27 cellular contexts compared by ENCODE assay signal in genomic region chr9:71742703-71743102, GRCh38. TPM values are rescaled to one million over a fixed set of nuclear protein-coding genes. Genes with fewer than 3 reads are reported as not detected.
DNase-seq lines count a peak whose midpoint lies in the region; ATAC-seq, FAIRE-seq and TF ChIP-seq lines count a peak whose summit lies in the region.
"Had no signal": no experiment of that assay in that cellular context is flagged by ENCODE, and none has a peak within 500 bp of the region (broad histone marks: within the 10 kb centered on the region; RNA-seq: fewer than 3 reads in every experiment).

No MANE protein-coding gene starts in this region.

- H3K27ac ChIP-seq in HepG2 (ENCODE audit: extremely low read length, insufficient read depth, low read length) (peak overlapping the region; percentile 82), right lobe of liver (peak overlapping the region in 1 of 3 donors; percentile 33), dorsolateral prefrontal cortex (peak overlapping the region in 44 of 59 donors; percentile 4 to 85 (median 55))
- H3K27ac ChIP-seq: BLaER1, heart left ventricle had no signal

- ATAC-seq in HepG2 (no peak), right lobe of liver (no peak), GM19455 (IDR thresholded peaks at IDR 0.05; ENCODE audit: unreplicated experiment) (no peak), HG02884 (IDR thresholded peaks at IDR 0.05; ENCODE audit: unreplicated experiment) (no peak)
- ATAC-seq in activated CD4-positive, alpha-beta T cell treated with anti-CD3 and anti-CD28 coated beads for 36 hours, result no peak
- ATAC-seq: heart left ventricle, left cardiac atrium had no signal

- peaks cover 26% of the 10 kb centered on the region for H3K79me2 ChIP-seq in HepG2 (ENCODE audit: insufficient read depth, low read length)

- peak overlapping the region; percentile 55 for H3K4me2 ChIP-seq in HepG2 (ENCODE audit: low read depth, low read length)
- H3K4me2 ChIP-seq: BLaER1, neural progenitor cell had no signal

- 86% methylated on average over 4 of the region's 4 CpGs for WGBS in HepG2 (ENCODE audit: low lambda C conversion rate)
- 80% methylated on average over 4 of the region's 4 CpGs for WGBS in right lobe of liver (ENCODE audit: insufficient coverage, low coverage, low lambda C conversion rate, missing lambda C conversion rate)

- TF ChIP-seq RAD21 in HepG2 (CRISPR knock-in tag; IDR thresholded peaks at IDR 0.05), result no peak

- peak overlapping the region in 1 of 3 experiments; percentile 9; a peak in 1 of 6 replicates for H3K4me3 ChIP-seq in HepG2 (replicated peaks in 1 of 3; ENCODE audit: insufficient read depth in 1 of 3, low read depth in 2 of 3, low read length in 3 of 3)
- H3K4me3 ChIP-seq in right lobe of liver, result no peak overlapping the region
- H3K4me3 ChIP-seq in dorsolateral prefrontal cortex, result peak overlapping the region in 4 of 59 donors; percentile 5 to 20 (median 11)
- H3K4me3 ChIP-seq: BLaER1, heart left ventricle, neural progenitor cell had no signal

- H3K9ac ChIP-seq in HepG2 (ENCODE audit: insufficient read depth, low read depth, low read length), result peak overlapping the region; percentile 71
- H3K9ac ChIP-seq: BLaER1, neural progenitor cell had no signal

- CTCF ChIA-PET in HepG2 (lab: Yijun Ruan, JAX; ENCODE audit: low intra/inter-chr PET ratio, low total read pairs), result no interaction called here
- CTCF ChIA-PET in activated CD4-positive, alpha-beta T cell treated with anti-CD3 and anti-CD28 coated beads for 36 hours (lab: Charles Lee), result no interaction called here

- H3K9me3 Mint-ChIP-seq in nephron, result no peaks in the 10 kb centered on the region
- H3K9me3 Mint-ChIP-seq in activated CD4-positive, alpha-beta T cell treated with anti-CD3 and anti-CD28 coated beads for 36 hours (ENCODE audit: low read depth), result no peaks in the 10 kb centered on the region
- H3K9me3 Mint-ChIP-seq: activated CD4-positive, alpha-beta T cell treated with anti-CD3 and anti-CD28 coated beads, Interleukin-2, amount 10 ng/mL, durations not matched to agents 24 days and 14 days; activated T-helper 1 cell treated with anti-CD3 and anti-CD28 coated beads, Interleukin-12 subunit alpha, Interleukin-12 subunit beta, Interleukin-2, Interleukin-4 antibody, amounts not matched to agents 30 ng/mL and 10 ng/mL and 1 ng/mL, durations not matched to agents 14 hours and 24 hours and 36 hours; central memory CD8-positive, alpha-beta T cell; neural progenitor cell; T-helper 1 cell treated with Interleukin-12 subunit alpha and Interleukin-12 subunit beta and Interleukin-4 antibody, amounts not matched to agents 30 μg/mL and 1 μg/mL, for 36 hours had no signal

- H3K9me3 ChIP-seq in HepG2 (ENCODE audit: low read length), result no peaks in the 10 kb centered on the region
- H3K9me3 ChIP-seq in right lobe of liver, result no peaks in the 10 kb centered on the region
- H3K9me3 ChIP-seq: BLaER1, heart left ventricle had no signal

- H3K4me1 Mint-ChIP-seq in nephron, result peaks cover 36% of the 10 kb centered on the region
- peaks cover 6% of the 10 kb centered on the region for H3K4me1 Mint-ChIP-seq in activated CD4-positive, alpha-beta T cell treated with anti-CD3 and anti-CD28 coated beads for 36 hours
- H3K4me1 Mint-ChIP-seq: neural progenitor cell had no signal

- peak overlapping the region in 1 of 3 experiments; percentile 40 for H3K4me3 Mint-ChIP-seq in nephron
- no peak overlapping the region for H3K4me3 Mint-ChIP-seq in activated CD4-positive, alpha-beta T cell treated with anti-CD3 and anti-CD28 coated beads for 36 hours
- H3K4me3 Mint-ChIP-seq: activated CD4-positive, alpha-beta T cell treated with anti-CD3 and anti-CD28 coated beads, Interleukin-2, amount 10 ng/mL, durations not matched to agents 24 days and 14 days; activated T-helper 1 cell treated with anti-CD3 and anti-CD28 coated beads, Interleukin-12 subunit alpha, Interleukin-12 subunit beta, Interleukin-2, Interleukin-4 antibody, amounts not matched to agents 30 ng/mL and 10 ng/mL and 1 ng/mL, durations not matched to agents 14 hours and 24 hours and 36 hours; central memory CD8-positive, alpha-beta T cell; neural progenitor cell; T-helper 1 cell treated with Interleukin-12 subunit alpha and Interleukin-12 subunit beta and Interleukin-4 antibody, amounts not matched to agents 30 μg/mL and 1 μg/mL, for 36 hours had no signal

- H3K27me3 ChIP-seq in HepG2 (ENCODE audit: control insufficient read depth in 1 of 2, insufficient read depth in 2 of 2, low read length in 2 of 2) (no peaks in the 10 kb centered on the region), right lobe of liver (no peaks in the 10 kb centered on the region), dorsolateral prefrontal cortex (no peaks in the 10 kb centered on the region)
- H3K27me3 ChIP-seq: BLaER1, heart left ventricle, neural progenitor cell had no signal

- H3K36me3 ChIP-seq in HepG2 (replicated peaks in 1 of 2; ENCODE audit: control insufficient read depth in 1 of 2, insufficient read depth in 2 of 2, low read length in 2 of 2) (peaks cover 12 to 42% of the 10 kb centered on the region in 2 experiments), right lobe of liver (peaks cover 0 to 37% (median 5%) of the 10 kb centered on the region in 4 donors)

- peak overlapping the region; percentile 51 to 89 (median 55) for H3K27ac Mint-ChIP-seq in nephron
- H3K27ac Mint-ChIP-seq in activated CD4-positive, alpha-beta T cell treated with anti-CD3 and anti-CD28 coated beads for 36 hours, result no peak overlapping the region
- H3K27ac Mint-ChIP-seq: activated CD4-positive, alpha-beta T cell treated with anti-CD3 and anti-CD28 coated beads, Interleukin-2, amount 10 ng/mL, durations not matched to agents 24 days and 14 days; neural progenitor cell; T-helper 1 cell treated with Interleukin-12 subunit alpha and Interleukin-12 subunit beta and Interleukin-4 antibody, amounts not matched to agents 30 μg/mL and 1 μg/mL, for 36 hours had no signal

- TSS peak; percentile 83 for BruUV-seq in HepG2 (replicated peaks; lab: Mats Ljungman, UMichigan)

- H3K27me3 Mint-ChIP-seq in nephron (ENCODE audit: low read depth), result no peaks in the 10 kb centered on the region
- H3K27me3 Mint-ChIP-seq in activated CD4-positive, alpha-beta T cell treated with anti-CD3 and anti-CD28 coated beads for 36 hours, result no peaks in the 10 kb centered on the region
- H3K27me3 Mint-ChIP-seq: activated CD4-positive, alpha-beta T cell treated with anti-CD3 and anti-CD28 coated beads, Interleukin-2, amount 10 ng/mL, durations not matched to agents 24 days and 14 days; central memory CD8-positive, alpha-beta T cell had no signal

- in situ Hi-C loops in HepG2 (cut with HindIII; ENCODE audit: extremely low pct_ligation_motif_present, low pct_unique_long_range_greater_than_20kb), result no loop called here

- no peaks in the 10 kb centered on the region for H4K20me1 ChIP-seq in HepG2 (ENCODE audit: insufficient read depth, low read length)
- H4K20me1 ChIP-seq: BLaER1 had no signal

- TF ChIP-seq CTCF in HepG2 (CRISPR knock-in tag; IDR thresholded peaks at IDR 0.05) (no peak), right lobe of liver (IDR thresholded peaks at IDR 0.05) (no peak), dorsolateral prefrontal cortex (IDR thresholded peaks at IDR 0.05 in 54 of 56, conservative IDR thresholded peaks at IDR 0.05 in 2 of 56; ENCODE audit: low read depth in 1 of 56, partially characterized antibody in 56 of 56) (no peak), nephron (IDR thresholded peaks at IDR 0.05; ENCODE audit: unreplicated experiment in 3 of 3) (no peak)

- TF ChIP-seq EP300 in HepG2 (IDR thresholded peaks at IDR 0.05; ENCODE audit: low read depth in 2 of 2, low read length in 2 of 2) (no peak), HepG2 (CRISPR knock-in tag; IDR thresholded peaks at IDR 0.05; ENCODE audit: borderline replicate concordance) (no peak)

- H2AFZ ChIP-seq in HepG2 (ENCODE audit: low read length), result no peak overlapping the region
- H2AFZ ChIP-seq: neural progenitor cell had no signal

- intact Hi-C loops in HepG2 (cut with micrococcal nuclease; ENCODE audit: unreplicated experiment) (loop anchor here (2.0 kb wide), 2 partner anchors 16 to 24 kb away; no protein-coding TSS in a partner anchor), right lobe of liver (cut with DNase I) (no loop called here), dorsolateral prefrontal cortex (cut with DNase I) (no loop called here)
- intact Hi-C loops in activated CD4-positive, alpha-beta T cell treated with anti-CD3 and anti-CD28 coated beads for 36 hours (cut with DNase I, micrococcal nuclease), result no loop called here

- DNase-seq in HepG2 (ENCODE audit: low spot score) (no peak), right lobe of liver (no peak), dorsolateral prefrontal cortex (no peak), cortex of kidney (lab: John Stamatoyannopoulos, UW) (no peak)
- DNase-seq in activated CD4-positive, alpha-beta T cell treated with anti-CD3 and anti-CD28 coated beads for 36 hours, result no peak
- DNase-seq: ACHN; activated naive CD4-positive, alpha-beta T cell treated with anti-CD3 and anti-CD28 coated beads, Interleukin-2, amount 50 U/mL, for 16 hours; aorta; DMS79; GF-D8; heart left ventricle; Kasumi-1; left cardiac atrium; NCI-H1048; NCI-H1694 treated with DMSO at 0.1 percent for 48 hours; NCI-H2171 treated with DMSO at 0.1 percent for 48 hours; NCI-H524 treated with DMSO at 0.1 percent for 48 hours; stimulated activated CD4-positive, alpha-beta T cell treated with anti-CD3 and anti-CD28 coated beads, Interleukin-1b, Interleukin-23, amount 100 ng/mL, for 48 hours had no signal

- no peak for TF ChIP-seq POLR2A in HepG2 (IDR thresholded peaks at IDR 0.05; ENCODE audit: insufficient read depth in 1 of 2, low read depth in 2 of 2, low read length in 2 of 2)
- no peak for TF ChIP-seq POLR2A in right lobe of liver (IDR thresholded peaks at IDR 0.05)

- FAIRE-seq in HepG2 (lab: Jason Lieb, UNC), result no peak

- peaks cover 52% of the 10 kb centered on the region for H3K36me3 Mint-ChIP-seq in nephron (ENCODE audit: low read depth)
- peaks cover 52% of the 10 kb centered on the region for H3K36me3 Mint-ChIP-seq in activated CD4-positive, alpha-beta T cell treated with anti-CD3 and anti-CD28 coated beads for 36 hours (ENCODE audit: low read depth)

- POLR2A ChIA-PET in HepG2 (lab: Yijun Ruan, JAX), result interaction anchor here (0.6 to 2.7 kb wide), 3 partner anchors 13 to 24 kb away, joined by 3 to 29 read pairs (median 13); partner anchors contain the start of gene CEMIP2
- POLR2A ChIA-PET in activated CD4-positive, alpha-beta T cell treated with anti-CD3 and anti-CD28 coated beads for 36 hours (lab: Charles Lee), result no interaction called here

- H3K4me1 ChIP-seq in HepG2 (ENCODE audit: insufficient read depth, low read length), result peaks cover 56% of the 10 kb centered on the region
- H3K4me1 ChIP-seq in right lobe of liver, result peaks cover 0 to 29% (median 7%) of the 10 kb centered on the region in 4 donors
- H3K4me1 ChIP-seq: BLaER1 had no signal

RNA-seq across cellular contexts. Expression of gene CEMIP2, which starts 25.6 kb away (rescaled TPM):
- total RNA-seq in HepG2 (2016; rRNA removed; fragmentation: Illumina TruSeq; extraction: Trizol) (52.7 and 94.3 TPM in 2 replicates), right lobe of liver (10 to 100 TPM; 40.9 to 92.8 (median 56.5) TPM), dorsolateral prefrontal cortex (10 to 100 TPM; 20.5 to 81.8 (median 47.2) TPM)
- 12.3 and 13.8 TPM in 2 replicates for total RNA-seq in HepG2 (2016; cell fraction: cytosol; rRNA removed; fragmentation: Illumina TruSeq; extraction: Trizol; ENCODE audit: low read depth)
- 49.2 and 95.9 TPM in 2 replicates for total RNA-seq in HepG2 (2016; cell fraction: insoluble cytoplasmic fraction; rRNA removed; fragmentation: Illumina TruSeq; extraction: Trizol)
- total RNA-seq in HepG2 (2016; cell fraction: membrane; rRNA removed; fragmentation: Illumina TruSeq; extraction: Trizol), result 24.9 and 26.3 TPM in 2 replicates
- 146 and 159 TPM in 2 replicates for total RNA-seq in HepG2 (2016; cell fraction: nucleus; rRNA removed; fragmentation: Illumina TruSeq; extraction: Trizol)
- 107 and 128 TPM in 2 replicates for polyA plus RNA-seq in HepG2 (2011; rRNA removed)
- 103 and 138 TPM in 2 replicates for polyA plus RNA-seq in HepG2 (2011; cell fraction: cytosol; rRNA removed)
- polyA plus RNA-seq in HepG2 (2011; cell fraction: nucleus; rRNA removed), result 160 and 195 TPM in 2 replicates
- polyA plus RNA-seq in HepG2 (2012), result 93.3 and 95.0 TPM in 2 replicates
- 3.4 and 3.5 TPM in 2 replicates for polyA plus RNA-seq in HepG2 (2016; cell fraction: cytosol; fragmentation: Illumina TruSeq; extraction: Trizol; ENCODE audit: low read depth)
- 42.2 and 43.3 TPM in 2 replicates for polyA plus RNA-seq in HepG2 (2016; cell fraction: insoluble cytoplasmic fraction; fragmentation: Illumina TruSeq; extraction: Trizol; ENCODE audit: low read depth)
- polyA plus RNA-seq in HepG2 (2016; cell fraction: membrane; fragmentation: Illumina TruSeq; extraction: Trizol; ENCODE audit: low read depth), result 8.1 and 10.3 TPM in 2 replicates
- 117 and 121 TPM in 2 replicates for polyA plus RNA-seq in HepG2 (2016; cell fraction: nucleus; fragmentation: Illumina TruSeq; extraction: Trizol; ENCODE audit: insufficient read depth, low read depth)
- 52.0 and 515 TPM in 2 replicates for polyA minus RNA-seq in HepG2 (2011; rRNA and poly(A)+ RNA removed; ENCODE audit: low replicate concordance)
- polyA minus RNA-seq in HepG2 (2011; cell fraction: cytosol; rRNA and poly(A)+ RNA removed), result 154 and 169 TPM in 2 replicates
- polyA minus RNA-seq in HepG2 (2011; cell fraction: nucleus; rRNA and poly(A)+ RNA removed), result 456 and 483 TPM in 2 replicates
- 10 to 100 TPM; 34.1 to 41.0 TPM for total RNA-seq in activated CD4-positive, alpha-beta T cell treated with anti-CD3 and anti-CD28 coated beads for 36 hours
